ENCODE assay signal across 17 cellular contexts in the genomic region with DNA sequence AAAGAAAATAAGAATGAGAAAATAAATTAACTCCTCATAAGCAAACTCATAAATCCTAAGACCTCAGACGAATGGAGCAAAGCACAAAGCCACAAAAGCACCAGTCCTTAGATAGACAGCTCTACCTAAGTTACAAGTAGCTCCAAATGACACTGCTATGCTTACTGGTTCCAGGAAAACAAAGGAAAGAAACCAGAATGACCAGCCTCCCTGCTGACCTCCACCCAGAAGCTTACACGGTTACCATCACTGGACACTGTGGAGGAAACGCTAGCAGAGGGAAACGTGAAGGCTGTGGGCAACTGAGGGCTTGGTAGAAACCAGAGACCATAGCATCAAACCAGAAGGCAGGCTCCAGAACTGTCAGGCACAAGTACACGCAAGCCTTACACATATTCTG.
DNase-seq lines count a peak whose midpoint lies in the region; ATAC-seq, FAIRE-seq and TF ChIP-seq lines count a peak whose summit lies in the region.
"Had no signal": no experiment of that assay in that cellular context is flagged by ENCODE, and none has a peak within 500 bp of the region (broad histone marks: within the 10 kb centered on the region; RNA-seq: fewer than 3 reads in every experiment).

No MANE protein-coding gene starts in this region.

- no peak overlapping the region for H2AFZ ChIP-seq in neural progenitor cell (replicated peaks)
- H2AFZ ChIP-seq: GM23248 had no signal

- no peak for TF ChIP-seq CTCF in D721Med (IDR thresholded peaks at IDR 0.05; ENCODE audit: insufficient read depth, missing control alignments)
- TF ChIP-seq CTCF in brain (conservative IDR thresholded peaks at IDR 0.05) = no peak
- TF ChIP-seq CTCF in neural progenitor cell (IDR thresholded peaks at IDR 0.05) = no peak

- H3K79me2 ChIP-seq in neural progenitor cell (ENCODE audit: low read depth) = no peaks in the 10 kb centered on the region

- peak overlapping the region in 3 of 5 experiments; percentile 33 to 90 (median 59) for H3K27ac Mint-ChIP-seq in brain
- H3K27ac Mint-ChIP-seq in neural progenitor cell = no peak overlapping the region
- H3K27ac Mint-ChIP-seq: T-cell had no signal

- peaks cover 98% of the 10 kb centered on the region for H3K4me1 Mint-ChIP-seq in brain
- peaks cover 18% of the 10 kb centered on the region for H3K4me1 Mint-ChIP-seq in neural progenitor cell

- H3K4me2 ChIP-seq in neural progenitor cell = no peak overlapping the region
- H3K4me2 ChIP-seq: KMS-11 had no signal

- no peaks in the 10 kb centered on the region for H3K36me3 ChIP-seq in neural progenitor cell
- H3K36me3 ChIP-seq: BE2C had no signal

- peaks cover 88% of the 10 kb centered on the region for H3K4me1 ChIP-seq in neural progenitor cell
- H3K4me1 ChIP-seq: BE2C had no signal

- peaks cover 12% of the 10 kb centered on the region for H3F3A ChIP-seq in neural progenitor cell (ENCODE audit: low read depth)

- no peak for ATAC-seq in GM21367 (IDR thresholded peaks at IDR 0.05; ENCODE audit: unreplicated experiment)
- ATAC-seq in GM21717 (IDR thresholded peaks at IDR 0.05; ENCODE audit: unreplicated experiment) = no peak
- ATAC-seq: GM12878, Right ventricle myocardium inferior, T-cell had no signal

- peak; percentile 63 for FAIRE-seq in D721Med (lab: Jason Lieb, UNC)
- FAIRE-seq: GM12878 had no signal

- H3K27me3 Mint-ChIP-seq in brain (no peaks in the 10 kb centered on the region), neural progenitor cell (ENCODE audit: insufficient read depth, low read depth) (peaks cover 6% of the 10 kb centered on the region)
- H3K27me3 Mint-ChIP-seq: T-cell had no signal

- no peak overlapping the region for H3K4me3 ChIP-seq in neural progenitor cell
- H3K4me3 ChIP-seq: GM12878, GM23248, SK-N-MC had no signal

- DNase-seq in D721Med (ENCODE audit: insufficient read length, low spot score) = no peak
- DNase-seq in NCI-H146 (lab: John Stamatoyannopoulos, UW) = peak; percentile 35
- DNase-seq in neural progenitor cell (ENCODE audit: low spot score) = no peak
- DNase-seq in GM03348 (ENCODE audit: low spot score) = no peak
- DNase-seq: BE2C, GM23248, NCI-H1105 treated with DMSO at 0.1 percent for 48 hours, NCI-H1930, NCI-H510A treated with DMSO at 0.1 percent for 48 hours, T-cell had no signal

- no peaks in the 10 kb centered on the region for H3K27me3 ChIP-seq in neural progenitor cell
- H3K27me3 ChIP-seq: BE2C had no signal

- peak overlapping the region; percentile 3 for H3K27ac ChIP-seq in neural progenitor cell
- H3K27ac ChIP-seq: GM23248, KMS-11, SK-N-MC had no signal

- peaks cover 28% of the 10 kb centered on the region for H3K36me3 Mint-ChIP-seq in brain
- H3K36me3 Mint-ChIP-seq in neural progenitor cell = peaks cover 7% of the 10 kb centered on the region

- H4K20me1 ChIP-seq in neural progenitor cell (ENCODE audit: low read depth) = peaks cover 3% of the 10 kb centered on the region

- no peaks in the 10 kb centered on the region for H3K9me3 Mint-ChIP-seq in brain
- no peaks in the 10 kb centered on the region for H3K9me3 Mint-ChIP-seq in neural progenitor cell
- H3K9me3 Mint-ChIP-seq: T-cell had no signal

- no peak overlapping the region for H3K9ac ChIP-seq in neural progenitor cell
- H3K9ac ChIP-seq: GM23248, KMS-11 had no signal

- no peaks in the 10 kb centered on the region for H3K9me3 ChIP-seq in neural progenitor cell (ENCODE audit: low read depth)
- H3K9me3 ChIP-seq: BE2C had no signal

- H3K4me3 Mint-ChIP-seq in brain (no peak overlapping the region), neural progenitor cell (no peak overlapping the region)
- H3K4me3 Mint-ChIP-seq: T-cell had no signal
